In the genomic region with DNA sequence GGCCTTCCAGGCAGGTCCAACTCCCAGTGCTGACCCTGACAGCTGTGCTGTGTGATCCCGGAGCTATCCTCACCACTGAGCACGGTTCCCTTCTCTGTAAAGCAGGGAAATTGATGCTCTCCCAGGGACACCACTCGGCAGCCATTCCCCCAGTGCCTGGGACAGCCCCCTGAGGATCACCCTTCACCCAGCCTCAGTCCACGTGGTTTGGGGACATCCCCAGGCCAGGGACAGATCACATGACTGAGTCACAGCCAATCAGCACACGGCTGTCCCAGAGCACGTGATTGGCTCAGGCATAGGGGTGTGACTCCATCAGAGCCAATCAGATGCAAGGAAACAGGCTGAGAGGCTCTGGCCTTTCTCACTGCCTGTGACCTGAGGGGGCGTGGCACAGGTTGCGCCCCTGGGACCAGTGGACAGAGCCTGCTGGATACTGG, we compare ENCODE assay signal across 1 cellular context.
TF ChIP-seq lines count a peak whose summit lies in the region.

No MANE protein-coding gene starts in this region.

TF ChIP-seq in HepG2, 621 proteins besides CTCF, POLR2A, EP300 and RAD21:
- TF ChIP-seq, protein P1, sequence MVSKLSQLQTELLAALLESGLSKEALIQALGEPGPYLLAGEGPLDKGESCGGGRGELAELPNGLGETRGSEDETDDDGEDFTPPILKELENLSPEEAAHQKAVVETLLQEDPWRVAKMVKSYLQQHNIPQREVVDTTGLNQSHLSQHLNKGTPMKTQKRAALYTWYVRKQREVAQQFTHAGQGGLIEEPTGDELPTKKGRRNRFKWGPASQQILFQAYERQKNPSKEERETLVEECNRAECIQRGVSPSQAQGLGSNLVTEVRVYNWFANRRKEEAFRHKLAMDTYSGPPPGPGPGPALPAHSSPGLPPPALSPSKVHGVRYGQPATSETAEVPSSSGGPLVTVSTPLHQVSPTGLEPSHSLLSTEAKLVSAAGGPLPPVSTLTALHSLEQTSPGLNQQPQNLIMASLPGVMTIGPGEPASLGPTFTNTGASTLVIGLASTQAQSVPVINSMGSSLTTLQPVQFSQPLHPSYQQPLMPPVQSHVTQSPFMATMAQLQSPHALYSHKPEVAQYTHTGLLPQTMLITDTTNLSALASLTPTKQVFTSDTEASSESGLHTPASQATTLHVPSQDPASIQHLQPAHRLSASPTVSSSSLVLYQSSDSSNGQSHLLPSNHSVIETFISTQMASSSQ (IDR thresholded peaks at IDR 0.05; ENCODE audit: low read depth) = no peak
- TF ChIP-seq, protein P1 (CRISPR knock-in tag; IDR thresholded peaks at IDR 0.05; ENCODE audit: borderline replicate concordance) = no peak
- TF ChIP-seq, protein P2, sequence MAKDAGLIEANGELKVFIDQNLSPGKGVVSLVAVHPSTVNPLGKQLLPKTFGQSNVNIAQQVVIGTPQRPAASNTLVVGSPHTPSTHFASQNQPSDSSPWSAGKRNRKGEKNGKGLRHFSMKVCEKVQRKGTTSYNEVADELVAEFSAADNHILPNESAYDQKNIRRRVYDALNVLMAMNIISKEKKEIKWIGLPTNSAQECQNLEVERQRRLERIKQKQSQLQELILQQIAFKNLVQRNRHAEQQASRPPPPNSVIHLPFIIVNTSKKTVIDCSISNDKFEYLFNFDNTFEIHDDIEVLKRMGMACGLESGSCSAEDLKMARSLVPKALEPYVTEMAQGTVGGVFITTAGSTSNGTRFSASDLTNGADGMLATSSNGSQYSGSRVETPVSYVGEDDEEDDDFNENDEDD (CRISPR knock-in tag; IDR thresholded peaks at IDR 0.05; ENCODE audit: borderline replicate concordance) = no peak
- TF ChIP-seq ZNF274 (CRISPR knock-in tag; IDR thresholded peaks at IDR 0.05) (no peak), NFYB (CRISPR knock-in tag; IDR thresholded peaks at IDR 0.05) (peak; percentile 72), NFYC (CRISPR knock-in tag; IDR thresholded peaks at IDR 0.05) (peak; percentile 71), BORCS8-MEF2B (CRISPR knock-in tag; IDR thresholded peaks at IDR 0.05) (no peak), NFIC (IDR thresholded peaks at IDR 0.05; ENCODE audit: low read length) (no peak), STAG1 (CRISPR knock-in tag; IDR thresholded peaks at IDR 0.05) (no peak), NR1H2 (CRISPR knock-in tag; IDR thresholded peaks at IDR 0.05; ENCODE audit: borderline replicate concordance, low read depth) (no peak), TARDBP (CRISPR knock-in tag; IDR thresholded peaks at IDR 0.05) (no peak)
- TF ChIP-seq, protein P3, sequence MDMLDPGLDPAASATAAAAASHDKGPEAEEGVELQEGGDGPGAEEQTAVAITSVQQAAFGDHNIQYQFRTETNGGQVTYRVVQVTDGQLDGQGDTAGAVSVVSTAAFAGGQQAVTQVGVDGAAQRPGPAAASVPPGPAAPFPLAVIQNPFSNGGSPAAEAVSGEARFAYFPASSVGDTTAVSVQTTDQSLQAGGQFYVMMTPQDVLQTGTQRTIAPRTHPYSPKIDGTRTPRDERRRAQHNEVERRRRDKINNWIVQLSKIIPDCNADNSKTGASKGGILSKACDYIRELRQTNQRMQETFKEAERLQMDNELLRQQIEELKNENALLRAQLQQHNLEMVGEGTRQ (IDR thresholded peaks at IDR 0.05; ENCODE audit: low read depth, low read length) = peak; percentile 64
- TF ChIP-seq, protein P3 (CRISPR knock-in tag; IDR thresholded peaks at IDR 0.05; ENCODE audit: borderline replicate concordance) = no peak; the same call in 1 of the 2 replicates
- TF ChIP-seq, protein P4, sequence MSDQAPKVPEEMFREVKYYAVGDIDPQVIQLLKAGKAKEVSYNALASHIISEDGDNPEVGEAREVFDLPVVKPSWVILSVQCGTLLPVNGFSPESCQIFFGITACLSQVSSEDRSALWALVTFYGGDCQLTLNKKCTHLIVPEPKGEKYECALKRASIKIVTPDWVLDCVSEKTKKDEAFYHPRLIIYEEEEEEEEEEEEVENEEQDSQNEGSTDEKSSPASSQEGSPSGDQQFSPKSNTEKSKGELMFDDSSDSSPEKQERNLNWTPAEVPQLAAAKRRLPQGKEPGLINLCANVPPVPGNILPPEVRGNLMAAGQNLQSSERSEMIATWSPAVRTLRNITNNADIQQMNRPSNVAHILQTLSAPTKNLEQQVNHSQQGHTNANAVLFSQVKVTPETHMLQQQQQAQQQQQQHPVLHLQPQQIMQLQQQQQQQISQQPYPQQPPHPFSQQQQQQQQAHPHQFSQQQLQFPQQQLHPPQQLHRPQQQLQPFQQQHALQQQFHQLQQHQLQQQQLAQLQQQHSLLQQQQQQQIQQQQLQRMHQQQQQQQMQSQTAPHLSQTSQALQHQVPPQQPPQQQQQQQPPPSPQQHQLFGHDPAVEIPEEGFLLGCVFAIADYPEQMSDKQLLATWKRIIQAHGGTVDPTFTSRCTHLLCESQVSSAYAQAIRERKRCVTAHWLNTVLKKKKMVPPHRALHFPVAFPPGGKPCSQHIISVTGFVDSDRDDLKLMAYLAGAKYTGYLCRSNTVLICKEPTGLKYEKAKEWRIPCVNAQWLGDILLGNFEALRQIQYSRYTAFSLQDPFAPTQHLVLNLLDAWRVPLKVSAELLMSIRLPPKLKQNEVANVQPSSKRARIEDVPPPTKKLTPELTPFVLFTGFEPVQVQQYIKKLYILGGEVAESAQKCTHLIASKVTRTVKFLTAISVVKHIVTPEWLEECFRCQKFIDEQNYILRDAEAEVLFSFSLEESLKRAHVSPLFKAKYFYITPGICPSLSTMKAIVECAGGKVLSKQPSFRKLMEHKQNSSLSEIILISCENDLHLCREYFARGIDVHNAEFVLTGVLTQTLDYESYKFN (CRISPR knock-in tag; conservative IDR thresholded peaks at IDR 0.05) = no peak
- TF ChIP-seq, protein P5, sequence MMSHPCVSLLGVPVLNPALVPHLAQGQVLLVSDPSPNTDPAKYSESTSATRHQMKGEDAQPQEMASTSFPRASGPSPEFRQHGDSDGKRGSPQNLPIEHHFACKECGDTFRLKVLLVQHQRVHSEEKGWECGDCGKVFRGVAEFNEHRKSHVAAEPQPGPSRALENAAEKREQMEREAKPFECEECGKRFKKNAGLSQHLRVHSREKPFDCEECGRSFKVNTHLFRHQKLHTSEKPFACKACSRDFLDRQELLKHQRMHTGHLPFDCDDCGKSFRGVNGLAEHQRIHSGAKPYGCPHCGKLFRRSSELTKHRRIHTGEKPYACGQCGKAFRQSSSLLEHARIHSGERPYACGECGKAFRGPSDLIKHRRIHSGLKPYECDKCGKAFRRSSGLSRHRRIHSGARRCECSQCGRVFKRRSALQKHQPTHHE (CRISPR knock-in tag; IDR thresholded peaks at IDR 0.05; ENCODE audit: borderline replicate concordance) = no peak
- TF ChIP-seq, protein P6, sequence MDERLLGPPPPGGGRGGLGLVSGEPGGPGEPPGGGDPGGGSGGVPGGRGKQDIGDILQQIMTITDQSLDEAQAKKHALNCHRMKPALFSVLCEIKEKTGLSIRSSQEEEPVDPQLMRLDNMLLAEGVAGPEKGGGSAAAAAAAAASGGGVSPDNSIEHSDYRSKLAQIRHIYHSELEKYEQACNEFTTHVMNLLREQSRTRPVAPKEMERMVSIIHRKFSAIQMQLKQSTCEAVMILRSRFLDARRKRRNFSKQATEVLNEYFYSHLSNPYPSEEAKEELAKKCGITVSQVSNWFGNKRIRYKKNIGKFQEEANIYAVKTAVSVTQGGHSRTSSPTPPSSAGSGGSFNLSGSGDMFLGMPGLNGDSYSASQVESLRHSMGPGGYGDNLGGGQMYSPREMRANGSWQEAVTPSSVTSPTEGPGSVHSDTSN (CRISPR knock-in tag; IDR thresholded peaks at IDR 0.05) = no peak
